In genomic region chr5:78747703-78748359, GRCh38 we compare ENCODE assay signal across 12 cellular contexts.
DNase-seq lines count a peak whose midpoint lies in the region; ATAC-seq, FAIRE-seq and TF ChIP-seq lines count a peak whose summit lies in the region.
"Had no signal": no experiment of that assay in that cellular context is flagged by ENCODE, and none has a peak within 500 bp of the region (broad histone marks: within the 10 kb centered on the region; RNA-seq: fewer than 3 reads in every experiment).

No MANE protein-coding gene starts in this region.

- TF ChIP-seq POLR2A in suprapubic skin (IDR thresholded peaks at IDR 0.05), result no peak

- intact Hi-C loops in colonic mucosa (cut with DNase I), result no loop called here

- no peak for ATAC-seq in GM21381 (IDR thresholded peaks at IDR 0.05; ENCODE audit: unreplicated experiment)

- H3K4me1 Mint-ChIP-seq in immature natural killer cell, result no peaks in the 10 kb centered on the region

- no peak overlapping the region for H3K27ac Mint-ChIP-seq in immature natural killer cell
- H3K27ac Mint-ChIP-seq: activated naive CD4-positive, alpha-beta T cell treated with anti-CD3 and anti-CD28 coated beads for 36 hours had no signal

- TF ChIP-seq CTCF in bronchial epithelial cell (IDR thresholded peaks at IDR 0.05; ENCODE audit: insufficient read depth, low read length, severe bottlenecking), result no peak
- TF ChIP-seq CTCF in suprapubic skin (IDR thresholded peaks at IDR 0.05), result no peak
- no peak for TF ChIP-seq CTCF in colonic mucosa (IDR thresholded peaks at IDR 0.05)

- peaks cover 1 to 3% (median 2%) of the 10 kb centered on the region in 3 donors for H3K27me3 Mint-ChIP-seq in immature natural killer cell (ENCODE audit: low read depth in 3 of 3)

- H3K9ac ChIP-seq in colonic mucosa (ENCODE audit: low read depth in 2 of 2, low read length in 2 of 2), result no peak overlapping the region

- no peak overlapping the region for H3K4me3 ChIP-seq in bronchial epithelial cell (ENCODE audit: low read depth, low read length)
- no peak overlapping the region for H3K4me3 ChIP-seq in suprapubic skin
- H3K4me3 ChIP-seq in colonic mucosa, result no peak overlapping the region

- no peaks in the 10 kb centered on the region for H3K27me3 ChIP-seq in bronchial epithelial cell (ENCODE audit: control insufficient read depth, insufficient read depth, low read length)
- H3K27me3 ChIP-seq in suprapubic skin, result no peaks in the 10 kb centered on the region
- H3K27me3 ChIP-seq in colonic mucosa, result no peaks in the 10 kb centered on the region

- H3K9me3 Mint-ChIP-seq in immature natural killer cell, result no peaks in the 10 kb centered on the region
- H3K9me3 Mint-ChIP-seq: activated naive CD4-positive, alpha-beta T cell treated with anti-CD3 and anti-CD28 coated beads for 36 hours had no signal

- H3K36me3 ChIP-seq in bronchial epithelial cell (ENCODE audit: control insufficient read depth, insufficient read depth, low read length), result no peaks in the 10 kb centered on the region
- H3K36me3 ChIP-seq in suprapubic skin, result no peaks in the 10 kb centered on the region
- no peaks in the 10 kb centered on the region for H3K36me3 ChIP-seq in colonic mucosa

- DNase-seq in HCEC 1CT (peak; percentile 79), bronchial epithelial cell (ENCODE audit: low read depth) (peak; percentile 36), iPS-NIHi11 (ENCODE audit: low spot score) (peak; percentile 19), suprapubic skin (ENCODE audit: low spot score in 2 of 2) (no peak), colonic mucosa (no peak), immature natural killer cell (no peak), GOT3 (lab: John Stamatoyannopoulos, UW) (no peak)
- DNase-seq: activated CD4-positive, alpha-beta T cell treated with anti-CD3 and anti-CD28 coated beads for 4 hours; activated naive CD4-positive, alpha-beta T cell treated with anti-CD3 and anti-CD28 coated beads for 36 hours had no signal

- H3K4me3 Mint-ChIP-seq in immature natural killer cell, result no peak overlapping the region
- H3K4me3 Mint-ChIP-seq: activated naive CD4-positive, alpha-beta T cell treated with anti-CD3 and anti-CD28 coated beads for 36 hours had no signal

- no peak for FAIRE-seq in bronchial epithelial cell (lab: Jason Lieb, UNC)
- FAIRE-seq: G401.6 had no signal

- H3K27ac ChIP-seq in suprapubic skin, result peak overlapping the region; percentile 66
- no peak overlapping the region for H3K27ac ChIP-seq in colonic mucosa
- H3K27ac ChIP-seq: RWPE1 had no signal

- WGBS in suprapubic skin, result 65% methylated on average over 7 of the region's 7 CpGs

- no peaks in the 10 kb centered on the region for H3K36me3 Mint-ChIP-seq in immature natural killer cell

- no peak for TF ChIP-seq EP300 in suprapubic skin (IDR thresholded peaks at IDR 0.05)

- H3K9me3 ChIP-seq in suprapubic skin (no peaks in the 10 kb centered on the region), colonic mucosa (no peaks in the 10 kb centered on the region)

- H3K4me1 ChIP-seq in suprapubic skin (peaks cover 7% of the 10 kb centered on the region), colonic mucosa (no peaks in the 10 kb centered on the region)

Comparison
In these comparisons a context has a peak if more than half of its experiments do, and no peak if none do; other contexts are left out.
1. DNase-seq: peak in HCEC 1CT (single experiment), bronchial epithelial cell (single experiment) and iPS-NIHi11 (single experiment); none in suprapubic skin (0 of 2), colonic mucosa (single experiment), immature natural killer cell (0 of 3) and GOT3 (single experiment).